Comparison of ENCODE assay signal across 10 cellular contexts in the genomic region with DNA sequence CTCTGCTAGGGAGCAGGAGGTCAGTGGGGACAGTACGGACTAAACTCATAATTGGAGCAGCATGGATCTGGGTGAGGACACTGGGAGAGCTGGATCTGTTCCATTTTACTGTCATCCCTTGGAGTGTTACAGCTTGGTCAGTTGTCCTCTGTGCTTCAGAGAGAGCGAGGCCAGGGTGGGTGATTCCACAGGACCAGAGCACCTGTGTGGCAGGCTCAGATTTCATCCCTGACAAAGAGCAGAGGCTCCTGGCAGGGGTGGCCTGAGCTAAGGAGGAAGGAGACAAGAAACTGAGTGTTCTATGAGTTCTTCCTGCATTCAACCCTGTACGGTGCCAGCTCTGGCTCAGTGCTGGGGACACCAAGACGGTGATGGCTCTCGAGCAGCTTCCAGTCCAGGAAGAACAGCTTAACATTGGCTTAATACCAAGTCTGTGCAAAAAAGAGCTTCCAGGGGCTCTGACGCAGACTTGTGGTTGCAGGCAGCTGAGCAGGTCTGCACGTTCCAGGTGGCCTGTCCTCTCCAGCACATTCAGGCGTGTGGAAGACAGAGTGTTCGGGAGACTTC. TPM values are rescaled to one million over a fixed set of nuclear protein-coding genes. Genes with fewer than 3 reads are reported as not detected.
DNase-seq lines count a peak whose midpoint lies in the region; ATAC-seq, FAIRE-seq and TF ChIP-seq lines count a peak whose summit lies in the region.
"Had no signal": no experiment of that assay in that cellular context is flagged by ENCODE, and none has a peak within 500 bp of the region (broad histone marks: within the 10 kb centered on the region; RNA-seq: fewer than 3 reads in every experiment).

No MANE protein-coding gene starts in this region.

- no peak overlapping the region for H3K9ac ChIP-seq in keratinocyte (ENCODE audit: control insufficient read depth, extremely low read depth, insufficient read depth, low read length)

- no peaks in the 10 kb centered on the region for H3K27me3 ChIP-seq in keratinocyte (ENCODE audit: control insufficient read depth, extremely low read depth, insufficient read depth, low read length)
- H3K27me3 ChIP-seq in upper lobe of right lung, result no peaks in the 10 kb centered on the region

- dilution Hi-C loops in keratinocyte (cut with MboI; ENCODE audit: extremely low pct_ligation_motif_present, low sequenced_read_pairs), result no loop called here

- no peaks in the 10 kb centered on the region for H3K9me3 ChIP-seq in keratinocyte (ENCODE audit: control insufficient read depth, low read depth, low read length)
- H3K9me3 ChIP-seq in upper lobe of right lung, result no peaks in the 10 kb centered on the region

- peak overlapping the region; percentile 65 for H3K4me2 ChIP-seq in keratinocyte (ENCODE audit: control insufficient read depth, extremely low read depth, insufficient read depth, low read depth, low read length)

- H3K4me3 ChIP-seq in keratinocyte (ENCODE audit: control insufficient read depth in 2 of 3, extremely low read depth in 1 of 3, insufficient read depth in 2 of 3, low read depth in 1 of 3, low read length in 3 of 3) (no peak overlapping the region), upper lobe of right lung (no peak overlapping the region)

- no peaks in the 10 kb centered on the region for H3K9me1 ChIP-seq in keratinocyte (ENCODE audit: control insufficient read depth, extremely low read depth, insufficient read depth, low read length)

- FAIRE-seq in keratinocyte (lab: Jason Lieb, UNC), result peak; percentile 58
- FAIRE-seq: GM12892 had no signal

- H3K36me3 ChIP-seq in keratinocyte (ENCODE audit: control insufficient read depth in 2 of 2, extremely low read depth in 1 of 2, insufficient read depth in 2 of 2, low read length in 2 of 2), result no peaks in the 10 kb centered on the region
- H3K36me3 ChIP-seq in upper lobe of right lung, result no peaks in the 10 kb centered on the region

- intact Hi-C loops in upper lobe of right lung (cut with DNase I), result no loop called here

- peaks cover 61% of the 10 kb centered on the region for H3K4me1 ChIP-seq in keratinocyte (ENCODE audit: control insufficient read depth, extremely low read depth, insufficient read depth, low read length)
- no peaks in the 10 kb centered on the region for H3K4me1 ChIP-seq in upper lobe of right lung

- no peaks in the 10 kb centered on the region for H3K79me2 ChIP-seq in keratinocyte (ENCODE audit: control insufficient read depth, insufficient read depth, low read length)

- peak; percentile 6 for ATAC-seq in stimulated activated naive CD8-positive, alpha-beta T cell treated with anti-CD3 and anti-CD28 coated beads, Interleukin-15, Interleukin-2, amounts not matched to agents 100 U/mL and 50 U/mL, for 24 hours
- no peak for ATAC-seq in stimulated activated naive CD8-positive, alpha-beta T cell treated with anti-CD3 and anti-CD28 coated beads, Interleukin-15, amount 100 ng/mL, for 72 hours
- ATAC-seq in upper lobe of right lung, result no peak

- H4K20me1 ChIP-seq in keratinocyte (ENCODE audit: control insufficient read depth, extremely low read depth, insufficient read depth, low read length), result no peaks in the 10 kb centered on the region

- no peak overlapping the region for H2AFZ ChIP-seq in keratinocyte (ENCODE audit: control insufficient read depth, low read length)

- no peak overlapping the region for H3K27ac Mint-ChIP-seq in stimulated activated naive CD8-positive, alpha-beta T cell treated with anti-CD3 and anti-CD28 coated beads, Interleukin-15, amount 100 ng/mL, for 72 hours
- H3K27ac Mint-ChIP-seq in chondrocyte (ENCODE audit: unreplicated experiment), result no peak overlapping the region

- H3K9me3 Mint-ChIP-seq in stimulated activated naive CD8-positive, alpha-beta T cell treated with anti-CD3 and anti-CD28 coated beads, Interleukin-15, amount 100 ng/mL, for 72 hours, result no peaks in the 10 kb centered on the region
- H3K9me3 Mint-ChIP-seq in chondrocyte (ENCODE audit: low read depth), result no peaks in the 10 kb centered on the region

- no peak for DNase-seq in stimulated activated naive CD8-positive, alpha-beta T cell treated with anti-CD3 and anti-CD28 coated beads, Interleukin-15, Interleukin-2, amounts not matched to agents 100 U/mL and 50 U/mL, for 24 hours
- DNase-seq in stimulated activated naive CD8-positive, alpha-beta T cell treated with anti-CD3 and anti-CD28 coated beads, Interleukin-15, amount 100 ng/mL, for 72 hours, result no peak
- DNase-seq in astrocyte of the hippocampus (ENCODE audit: low read depth, low spot score), result peak; percentile 44
- DNase-seq in keratinocyte (ENCODE audit: low read depth, low spot score), result no peak
- no peak for DNase-seq in upper lobe of right lung
- no peak for DNase-seq in chondrocyte (ENCODE audit: low spot score)
- DNase-seq in NAMALWA (ENCODE audit: low spot score), result no peak
- no peak for DNase-seq in activated effector memory CD4-positive, alpha-beta T cell treated with Interleukin-2 at 50 U/mL for 16 hours
- DNase-seq: mesenchymal stem cell had no signal

- H3K4me1 Mint-ChIP-seq in stimulated activated naive CD8-positive, alpha-beta T cell treated with anti-CD3 and anti-CD28 coated beads, Interleukin-15, amount 100 ng/mL, for 72 hours, result peaks cover 26% of the 10 kb centered on the region
- no peaks in the 10 kb centered on the region for H3K4me1 Mint-ChIP-seq in chondrocyte (ENCODE audit: low read depth)

- H3K27ac ChIP-seq in keratinocyte (ENCODE audit: control insufficient read depth, insufficient read depth, low read length) (peak overlapping the region; percentile 84), upper lobe of right lung (no peak overlapping the region)

- H3K27me3 Mint-ChIP-seq in stimulated activated naive CD8-positive, alpha-beta T cell treated with anti-CD3 and anti-CD28 coated beads, Interleukin-15, amount 100 ng/mL, for 72 hours, result peaks cover 28% of the 10 kb centered on the region
- peaks cover 10% of the 10 kb centered on the region for H3K27me3 Mint-ChIP-seq in chondrocyte (ENCODE audit: low read depth)

- peak overlapping the region in 1 of 2 donors; percentile 34 for H3K4me3 Mint-ChIP-seq in stimulated activated naive CD8-positive, alpha-beta T cell treated with anti-CD3 and anti-CD28 coated beads, Interleukin-15, amount 100 ng/mL, for 72 hours
- no peak overlapping the region for H3K4me3 Mint-ChIP-seq in chondrocyte (ENCODE audit: unreplicated experiment)

- TF ChIP-seq CTCF in keratinocyte (optimal IDR thresholded peaks at IDR 0.05 in 1 of 3, IDR thresholded peaks at IDR 0.05 in 1 of 3, conservative IDR thresholded peaks at IDR 0.05 in 1 of 3; ENCODE audit: extremely low read depth in 1 of 3, insufficient read depth in 2 of 3, low read length in 3 of 3), result no peak
- no peak for TF ChIP-seq CTCF in upper lobe of right lung (IDR thresholded peaks at IDR 0.05)
- no peak for TF ChIP-seq CTCF in chondrocyte (IDR thresholded peaks at IDR 0.05)

- H3K36me3 Mint-ChIP-seq in chondrocyte (ENCODE audit: low read depth), result no peaks in the 10 kb centered on the region

RNA-seq across cellular contexts. Expression of a gene that starts 8.4 kb away (rescaled TPM):
- polyA plus RNA-seq in keratinocyte, result 16.5 to 19.0 TPM (median 17.5 TPM) in 3 replicates
- polyA plus RNA-seq in keratinocyte (2011; ENCODE audit: low read depth), result 4.3 TPM
- polyA plus RNA-seq in keratinocyte (2011; cell fraction: cytosol; rRNA removed), result 11.8 and 26.1 TPM in 2 replicates
- polyA plus RNA-seq in keratinocyte (2011; cell fraction: nucleus; rRNA removed), result 15.8 and 22.6 TPM in 2 replicates
- 21.3 and 25.5 TPM in 2 replicates for polyA plus RNA-seq in keratinocyte (2012; ENCODE audit: low replicate concordance)
- 8.5 to 14.9 TPM (median 9.4 TPM) in 3 replicates for polyA minus RNA-seq in keratinocyte
- polyA minus RNA-seq in keratinocyte (2011; cell fraction: cytosol; rRNA and poly(A)+ RNA removed), result 22.3 TPM
- polyA minus RNA-seq in keratinocyte (2011; cell fraction: nucleus; rRNA and poly(A)+ RNA removed), result 9.2 and 10.9 TPM in 2 replicates
- total RNA-seq in upper lobe of right lung (4.7 TPM), chondrocyte (2.0 to 3.2 TPM (median 2.3 TPM) in 3 replicates)

RNA-seq across cellular contexts. Expression of a gene that starts 38.9 kb away (rescaled TPM):
- 112 to 114 TPM (median 113 TPM) in 3 replicates for polyA plus RNA-seq in keratinocyte
- 21.6 TPM for polyA plus RNA-seq in keratinocyte (2011; ENCODE audit: low read depth)
- 98.8 and 122 TPM in 2 replicates for polyA plus RNA-seq in keratinocyte (2011; cell fraction: cytosol; rRNA removed)
- 81.7 and 85.0 TPM in 2 replicates for polyA plus RNA-seq in keratinocyte (2011; cell fraction: nucleus; rRNA removed)
- 68.5 and 72.2 TPM in 2 replicates for polyA plus RNA-seq in keratinocyte (2012; ENCODE audit: low replicate concordance)
- polyA minus RNA-seq in keratinocyte, result 51.9 to 58.9 TPM (median 54.6 TPM) in 3 replicates
- polyA minus RNA-seq in keratinocyte (2011; cell fraction: cytosol; rRNA and poly(A)+ RNA removed), result 40.7 TPM
- polyA minus RNA-seq in keratinocyte (2011; cell fraction: nucleus; rRNA and poly(A)+ RNA removed), result 13.5 and 29.6 TPM in 2 replicates
- total RNA-seq in upper lobe of right lung, result 34.8 TPM
- 35.7 to 38.4 TPM (median 37.1 TPM) in 3 replicates for total RNA-seq in chondrocyte

RNA-seq across cellular contexts. Expression of a gene that starts 40.7 kb away (rescaled TPM):
- polyA plus RNA-seq in keratinocyte, result 0.19 to 1.8 TPM (median 0.69 TPM) in 3 replicates
- polyA plus RNA-seq in keratinocyte (2011; ENCODE audit: low read depth), result 0.81 TPM
- polyA plus RNA-seq in keratinocyte (2011; cell fraction: cytosol; rRNA removed), result 0.38 and 0.49 TPM in 2 replicates
- 0.78 and 1.0 TPM in 2 replicates for polyA plus RNA-seq in keratinocyte (2011; cell fraction: nucleus; rRNA removed)
- 0.51 and 1.0 TPM in 2 replicates for polyA plus RNA-seq in keratinocyte (2012; ENCODE audit: low replicate concordance)
- 1.2 to 2.6 TPM in 2 of 3 replicates, not detected in the other for polyA minus RNA-seq in keratinocyte
- not detected for polyA minus RNA-seq in keratinocyte (2011; cell fraction: cytosol; rRNA and poly(A)+ RNA removed)
- 0.11 TPM in 1 of 2 replicates, not detected in the other for polyA minus RNA-seq in keratinocyte (2011; cell fraction: nucleus; rRNA and poly(A)+ RNA removed)
- 5.1 TPM for total RNA-seq in upper lobe of right lung
- total RNA-seq in chondrocyte, result 0.82 to 6.5 TPM (median 5.8 TPM) in 3 replicates
